Comparison of ENCODE assay signal across 22 cellular contexts in the genomic region with DNA sequence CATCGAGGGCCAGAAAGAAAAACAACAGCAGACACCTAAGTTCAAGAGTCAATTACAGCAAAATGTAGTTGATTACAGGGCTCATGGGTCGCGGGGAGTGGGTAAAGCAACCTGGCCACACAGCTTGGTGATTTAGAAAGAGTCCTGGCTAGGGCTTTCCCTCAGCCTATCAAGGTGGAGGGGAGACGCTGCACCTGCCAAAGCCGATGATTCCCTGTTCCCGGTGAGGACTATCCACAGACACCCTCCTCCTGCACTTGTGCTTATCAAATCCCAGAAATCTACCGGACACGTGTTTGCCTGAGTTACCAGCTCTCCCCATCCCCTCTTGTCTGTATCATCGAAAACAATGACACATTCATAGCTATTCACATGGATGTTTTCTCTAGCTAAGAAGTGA. TPM values are rescaled to one million over a fixed set of nuclear protein-coding genes. Genes with fewer than 3 reads are reported as not detected.
"Had no signal": no experiment of that assay in that cellular context is flagged by ENCODE, and none has a peak within 500 bp of the region (broad histone marks: within the 10 kb centered on the region; RNA-seq: fewer than 3 reads in every experiment).

No MANE protein-coding gene starts in this region.

- H3K4me2 ChIP-seq: neural progenitor cell had no signal

- H3K4me3 Mint-ChIP-seq: naive thymus-derived CD8-positive, alpha-beta T cell; neural progenitor cell; stimulated activated effector memory CD8-positive, alpha-beta T cell treated with anti-CD3 and anti-CD28 coated beads, Interleukin-12 subunit alpha, Interleukin-12 subunit beta, amount 100 ng/mL, for 72 hours; stimulated activated naive CD8-positive, alpha-beta T cell treated with anti-CD3 and anti-CD28 coated beads, Interleukin-15, Interleukin-2, amounts not matched to agents 100 ng/mL and 50 ng/mL, for 24 hours had no signal

- H3K27ac ChIP-seq: colonic mucosa, foreskin keratinocyte, heart left ventricle, neural progenitor cell, parathyroid adenoma, psoas muscle, right lobe of liver, tibial artery had no signal

- H3K36me3 ChIP-seq: colonic mucosa, heart left ventricle, neural progenitor cell, right lobe of liver, tibial artery had no signal

- H3K4me1 ChIP-seq: colonic mucosa, foreskin keratinocyte, heart left ventricle, parathyroid adenoma, psoas muscle, right lobe of liver, tibial artery had no signal

- H2AFZ ChIP-seq: neural progenitor cell, parathyroid adenoma had no signal

- H3K4me1 Mint-ChIP-seq: naive thymus-derived CD8-positive, alpha-beta T cell; stimulated activated effector memory CD8-positive, alpha-beta T cell treated with anti-CD3 and anti-CD28 coated beads, Interleukin-12 subunit alpha, Interleukin-12 subunit beta, amount 100 ng/mL, for 72 hours had no signal

- H3K27me3 ChIP-seq: colonic mucosa, neural progenitor cell, right lobe of liver had no signal

- H3K79me2 ChIP-seq: parathyroid adenoma had no signal

- H3K9ac ChIP-seq: neural progenitor cell, parathyroid adenoma had no signal

- H3K27ac Mint-ChIP-seq: naive thymus-derived CD8-positive, alpha-beta T cell; neural progenitor cell; stimulated activated effector memory CD8-positive, alpha-beta T cell treated with anti-CD3 and anti-CD28 coated beads, Interleukin-12 subunit alpha, Interleukin-12 subunit beta, amount 100 ng/mL, for 72 hours; stimulated activated naive CD8-positive, alpha-beta T cell treated with anti-CD3 and anti-CD28 coated beads, Interleukin-15, Interleukin-2, amounts not matched to agents 100 ng/mL and 50 ng/mL, for 24 hours had no signal

- H3K36me3 Mint-ChIP-seq: naive thymus-derived CD8-positive, alpha-beta T cell; stimulated activated effector memory CD8-positive, alpha-beta T cell treated with anti-CD3 and anti-CD28 coated beads, Interleukin-12 subunit alpha, Interleukin-12 subunit beta, amount 100 ng/mL, for 72 hours had no signal

- H3K4me3 ChIP-seq: colonic mucosa, heart left ventricle, mucosa of descending colon, neural progenitor cell, psoas muscle, right lobe of liver, tibial artery had no signal

- H3K9me3 ChIP-seq: colonic mucosa, psoas muscle, right lobe of liver, tibial artery had no signal

- DNase-seq: colonic mucosa; dermis blood vessel endothelial cell; foreskin keratinocyte; heart left ventricle; hippocampal formation; kidney glomerular epithelial cell; mucosa of descending colon; naive thymus-derived CD8-positive, alpha-beta T cell; nucleus accumbens; psoas muscle; retina; right lobe of liver; stimulated activated CD4-positive, alpha-beta T cell treated with anti-CD3 and anti-CD28 coated beads, Interleukin-4, amount 100 ng/mL, for 1 hour; stimulated activated CD8-positive, alpha-beta memory T cell treated with anti-CD3 and anti-CD28 coated beads, Interleukin-4, amount 100 ng/mL, for 48 hours; tibial artery had no signal

RNA-seq across cellular contexts. Expression of a gene that starts 7.0 kb away (rescaled TPM):
- total RNA-seq: dermis blood vessel endothelial cell; lung microvascular endothelial cell; naive thymus-derived CD8-positive, alpha-beta T cell; right lobe of liver; ureter had no signal
- polyA plus RNA-seq: liver; naive thymus-derived CD8-positive, alpha-beta T cell had no signal
